ENCODE assay signal across 10 cellular contexts in the genomic region with DNA sequence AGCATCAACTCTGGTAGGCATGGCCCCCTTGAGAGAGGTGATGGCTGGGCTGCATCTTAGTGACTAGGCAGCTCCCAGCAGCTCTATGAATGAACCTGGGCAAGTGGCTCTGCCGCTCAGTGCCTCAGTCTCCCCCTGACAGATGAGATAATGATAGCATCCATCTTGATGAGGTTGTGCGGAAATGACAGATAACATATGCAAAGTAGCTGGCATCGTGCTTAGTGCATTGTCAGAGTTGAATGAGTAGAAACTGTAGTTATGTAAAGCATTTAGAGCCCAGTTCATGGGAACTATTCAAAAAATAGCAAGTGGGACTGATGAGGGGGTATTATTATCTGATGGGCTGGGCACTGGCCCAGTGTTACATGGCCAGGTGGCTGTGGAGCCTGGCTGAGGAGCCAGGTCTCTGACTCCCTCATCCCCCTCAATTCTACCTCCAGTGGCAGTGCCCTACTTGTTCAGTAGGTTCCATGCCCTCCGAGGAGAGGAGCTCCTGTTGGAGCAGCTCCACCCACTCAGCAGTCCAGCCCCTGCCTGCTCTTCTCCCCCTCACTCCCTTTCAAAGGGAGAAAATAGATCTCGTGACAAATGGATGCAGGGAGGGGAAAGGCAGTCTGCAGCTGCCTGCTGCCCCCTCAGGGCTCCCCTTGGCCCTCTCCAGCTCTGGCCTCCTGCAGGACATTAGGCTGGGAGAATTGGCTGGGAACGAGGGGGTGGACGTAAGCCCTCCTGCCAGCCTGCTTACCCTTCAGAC. TPM values are rescaled to one million over a fixed set of nuclear protein-coding genes. Genes with fewer than 3 reads are reported as not detected.
DNase-seq lines count a peak whose midpoint lies in the region; ATAC-seq and TF ChIP-seq lines count a peak whose summit lies in the region.
"Had no signal": no experiment of that assay in that cellular context is flagged by ENCODE, and none has a peak within 500 bp of the region (broad histone marks: within the 10 kb centered on the region; RNA-seq: fewer than 3 reads in every experiment).

No MANE protein-coding gene starts in this region.

- H3K27me3 Mint-ChIP-seq in CD14-positive monocyte (ENCODE audit: low read depth in 3 of 3): peaks cover 0 to 3% (median 0%) of the 10 kb centered on the region in 3 donors
- H3K27me3 Mint-ChIP-seq in HFFc6 (ENCODE audit: insufficient read depth): peaks cover 7% of the 10 kb centered on the region
- H3K27me3 Mint-ChIP-seq in naive thymus-derived CD8-positive, alpha-beta T cell: no peaks in the 10 kb centered on the region

- H3K4me3 Mint-ChIP-seq in CD14-positive monocyte (peak overlapping the region; percentile 94 to 96), HFFc6 (no peak overlapping the region)
- peak overlapping the region in 1 of 10 donors; percentile 30 for H3K4me3 Mint-ChIP-seq in naive thymus-derived CD8-positive, alpha-beta T cell

- no peak for ATAC-seq in naive thymus-derived CD8-positive, alpha-beta T cell
- ATAC-seq in HG03196 (IDR thresholded peaks at IDR 0.05; ENCODE audit: unreplicated experiment) (no peak), HG03342 (IDR thresholded peaks at IDR 0.05; ENCODE audit: unreplicated experiment) (no peak)

- H3K36me3 Mint-ChIP-seq in CD14-positive monocyte (peaks cover 28 to 64% of the 10 kb centered on the region in 2 donors), HFFc6 (ENCODE audit: low read depth) (no peaks in the 10 kb centered on the region)
- H3K36me3 Mint-ChIP-seq in naive thymus-derived CD8-positive, alpha-beta T cell: peaks cover 0 to 1% (median 0%) of the 10 kb centered on the region in 3 donors

- peak overlapping the region; percentile 37 for H3K27ac ChIP-seq in angular gyrus (ENCODE audit: low read depth, low read length)

- TF ChIP-seq CTCF in CD14-positive monocyte (IDR thresholded peaks at IDR 0.05) (no peak), HFFc6 (IDR thresholded peaks at IDR 0.05) (no peak)

- peaks cover 99% of the 10 kb centered on the region for H3K4me1 Mint-ChIP-seq in CD14-positive monocyte
- H3K4me1 Mint-ChIP-seq in HFFc6 (ENCODE audit: low read depth): peaks cover 51% of the 10 kb centered on the region
- H3K4me1 Mint-ChIP-seq in naive thymus-derived CD8-positive, alpha-beta T cell: peaks cover 40 to 83% (median 64%) of the 10 kb centered on the region in 4 donors

- H3K9me3 Mint-ChIP-seq in CD14-positive monocyte (peaks cover 0 to 1% (median 0%) of the 10 kb centered on the region in 7 donors), HFFc6 (no peaks in the 10 kb centered on the region)
- no peaks in the 10 kb centered on the region for H3K9me3 Mint-ChIP-seq in naive thymus-derived CD8-positive, alpha-beta T cell

- DNase-seq in CD14-positive monocyte (ENCODE audit: low spot score) (no peak), HFFc6 (no peak), medulla oblongata (ENCODE audit: extremely low spot score) (no peak), RPMI8226 (no peak)
- no peak for DNase-seq in naive thymus-derived CD8-positive, alpha-beta T cell
- DNase-seq: KG1; stimulated activated CD4-positive, alpha-beta T cell treated with anti-CD3 and anti-CD28 coated beads, Interleukin-12 subunit alpha, Interleukin-12 subunit beta, amount 100 ng/mL, for 4 hours had no signal

- peak overlapping the region; percentile 91 to 99 (median 97) for H3K27ac Mint-ChIP-seq in CD14-positive monocyte
- peak overlapping the region; percentile 81 for H3K27ac Mint-ChIP-seq in HFFc6
- peak overlapping the region in 6 of 10 donors; percentile 11 to 67 (median 36) for H3K27ac Mint-ChIP-seq in naive thymus-derived CD8-positive, alpha-beta T cell

- intact Hi-C loops in CD14-positive monocyte (cut with micrococcal nuclease): loop anchor here (5.0 to 10.0 kb wide), 2 partner anchors 35 to 53 kb away; a partner anchor contains a TSS

- POLR2A ChIA-PET in naive thymus-derived CD8-positive, alpha-beta T cell (lab: Charles Lee): no interaction called here

RNA-seq across cellular contexts. Expression of a gene that starts 6.6 kb away (rescaled TPM):
- polyA plus RNA-seq in CD14-positive monocyte: 100 to 1,000 TPM; 123 to 158 TPM
- 10 to 100 TPM; 15.5 to 21.9 (median 20.0) TPM for total RNA-seq in HFFc6 (2021; fragmentation: NEBNext Ultra II Directional; extraction: Animal tissue kit (Norgen Biotek cat#: 25700))
- total RNA-seq in naive thymus-derived CD8-positive, alpha-beta T cell: 10 to 100 TPM; 11.0 to 11.8 TPM
- polyA plus RNA-seq in naive thymus-derived CD8-positive, alpha-beta T cell: 10 to 100 TPM in 2 of 3 donors, 1 to 10 TPM in 1; 5.5 to 12.2 (median 10.4) TPM

RNA-seq across cellular contexts. Expression of a gene that starts 37.4 kb away (rescaled TPM):
- 10 to 100 TPM; 25.6 to 34.9 TPM for polyA plus RNA-seq in CD14-positive monocyte
- total RNA-seq in HFFc6 (2021; fragmentation: NEBNext Ultra II Directional; extraction: Animal tissue kit (Norgen Biotek cat#: 25700)): 10 to 100 TPM; 32.9 to 39.6 (median 34.7) TPM
- 10 to 100 TPM; 24.1 to 28.1 TPM for total RNA-seq in naive thymus-derived CD8-positive, alpha-beta T cell
- 10 to 100 TPM; 16.4 to 26.3 (median 22.4) TPM for polyA plus RNA-seq in naive thymus-derived CD8-positive, alpha-beta T cell

Comparison
In these comparisons a context has a peak if more than half of its experiments do, and no peak if none do; other contexts are left out.
1. H3K27ac Mint-ChIP-seq: peak in every context shown above with its lines; median percentile 97 in CD14-positive monocyte; 81 in HFFc6; 36 in naive thymus-derived CD8-positive, alpha-beta T cell.